14 cellular contexts compared by ENCODE assay signal in genomic region chr1:215407575-215407974, GRCh38.
A peak's percentile ranks its signal among the peaks of the same experiment; 100 is the strongest.
DNase-seq lines count a peak whose midpoint lies in the region; ATAC-seq and TF ChIP-seq lines count a peak whose summit lies in the region.
"Had no signal": no experiment of that assay in that cellular context is flagged by ENCODE, and none has a peak within 500 bp of the region (broad histone marks: within the 10 kb centered on the region; RNA-seq: fewer than 3 reads in every experiment).

No MANE protein-coding gene starts in this region.

- dilution Hi-C loops in mammary epithelial cell (cut with HindIII; ENCODE audit: low sequenced_read_pairs) = no loop called here

- TF ChIP-seq EP300 in sigmoid colon (IDR thresholded peaks at IDR 0.05) = no peak

- 12 to 27% methylated on average over 2 of the region's 2 CpGs for WGBS in sigmoid colon, 2 donors
- 83% methylated on average over 2 of the region's 2 CpGs for WGBS in mammary epithelial cell (ENCODE audit: low coverage, missing lambda C conversion rate)

- H4K20me1 ChIP-seq in fibroblast of lung (ENCODE audit: control insufficient read depth, extremely low read depth, insufficient read depth, low read length) (no peaks in the 10 kb centered on the region), mammary epithelial cell (ENCODE audit: insufficient read depth, low read length) (no peaks in the 10 kb centered on the region)

- no peaks in the 10 kb centered on the region for H3K36me3 ChIP-seq in fibroblast of lung (ENCODE audit: control insufficient read depth, insufficient read depth, low read length)
- H3K36me3 ChIP-seq in sigmoid colon = no peaks in the 10 kb centered on the region
- H3K36me3 ChIP-seq in mammary epithelial cell (ENCODE audit: insufficient read depth, low read length) = no peaks in the 10 kb centered on the region
- H3K36me3 ChIP-seq: HAP-1 had no signal

- CTCF ChIA-PET in mammary epithelial cell (lab: Charles Lee; ENCODE audit: low non-redundant PET) = no interaction called here

- H2AFZ ChIP-seq in fibroblast of lung (ENCODE audit: low read length) (no peak overlapping the region), mammary epithelial cell (ENCODE audit: low read depth, low read length) (no peak overlapping the region)

- H3K9ac ChIP-seq in fibroblast of lung (ENCODE audit: insufficient read depth, low read length) (no peak overlapping the region), mammary epithelial cell (ENCODE audit: insufficient read depth, low read length) (no peak overlapping the region)

- intact Hi-C loops in sciatic nerve (cut with DNase I) = no loop called here
- intact Hi-C loops in sigmoid colon (cut with DNase I) = no loop called here
- intact Hi-C loops in mammary epithelial cell (cut with micrococcal nuclease) = no loop called here

- H3K27ac ChIP-seq in fibroblast of lung (ENCODE audit: insufficient read depth, low read length) (no peak overlapping the region), sigmoid colon (no peak overlapping the region), mammary epithelial cell (ENCODE audit: insufficient read depth, low read depth, low read length) (no peak overlapping the region)

- H3K4me2 ChIP-seq in fibroblast of lung (ENCODE audit: extremely low read depth, insufficient read depth, low read length) = no peak overlapping the region
- H3K4me2 ChIP-seq in mammary epithelial cell (ENCODE audit: insufficient read depth, low read depth, low read length) = no peak overlapping the region

- H3K27me3 ChIP-seq in fibroblast of lung (ENCODE audit: control insufficient read depth, insufficient read depth, low read length) (no peaks in the 10 kb centered on the region), sigmoid colon (no peaks in the 10 kb centered on the region), mammary epithelial cell (ENCODE audit: insufficient read depth, low read length) (no peaks in the 10 kb centered on the region)

- DNase-seq in AG10803 (ENCODE audit: low read depth) = peak; percentile 27
- DNase-seq in NCI-H226 = peak; percentile 1
- DNase-seq in fibroblast of lung (ENCODE audit: low read depth in 2 of 2) = peak; percentile 47 to 51
- no peak for DNase-seq in sciatic nerve (ENCODE audit: low spot score)
- no peak for DNase-seq in sigmoid colon
- DNase-seq in NCI-H2196 treated with DMSO at 0.1 percent for 48 hours (lab: John Stamatoyannopoulos, UW; ENCODE audit: unreplicated experiment) = no peak
- no peak for DNase-seq in DMS114 treated with DMSO at 0.1 percent for 48 hours (lab: John Stamatoyannopoulos, UW; ENCODE audit: unreplicated experiment)
- no peak for DNase-seq in mammary epithelial cell
- DNase-seq: DMS 273 treated with DMSO at 0.1 percent for 48 hours, NCI-H1417 treated with DMSO at 0.1 percent for 48 hours, NCI-H1930, NCI-H2171, NCI-H510A had no signal

- no peak overlapping the region for H3K4me3 ChIP-seq in AG10803 (ENCODE audit: low read length)
- H3K4me3 ChIP-seq in fibroblast of lung (replicated peaks in 1 of 4; ENCODE audit: control extremely low read depth in 1 of 4, insufficient read depth in 1 of 4, low read depth in 3 of 4, low read length in 4 of 4) = no peak overlapping the region
- H3K4me3 ChIP-seq in sigmoid colon = no peak overlapping the region
- no peak overlapping the region for H3K4me3 ChIP-seq in mammary epithelial cell (replicated peaks in 1 of 3; ENCODE audit: insufficient read depth in 1 of 3, low read depth in 2 of 3, low read length in 3 of 3)
- H3K4me3 ChIP-seq: HAP-1 had no signal

- TF ChIP-seq CTCF in AG10803 (conservative IDR thresholded peaks at IDR 0.05; ENCODE audit: low read length) = no peak
- TF ChIP-seq CTCF in fibroblast of lung (conservative IDR thresholded peaks at IDR 0.05 in 1 of 2, IDR thresholded peaks at IDR 0.05 in 1 of 2; ENCODE audit: low read depth in 1 of 2, low read length in 2 of 2) = no peak
- no peak for TF ChIP-seq CTCF in sigmoid colon (IDR thresholded peaks at IDR 0.05)
- TF ChIP-seq CTCF in mammary epithelial cell (conservative IDR thresholded peaks at IDR 0.05 in 1 of 2, IDR thresholded peaks at IDR 0.05 in 1 of 2; ENCODE audit: extremely low read depth in 1 of 2, insufficient read depth in 1 of 2, low read depth in 1 of 2, low read length in 2 of 2) = no peak

- no TSS peak for BruUV-seq in mammary epithelial cell (replicated peaks; lab: Mats Ljungman, UMichigan)

- H3K9me3 ChIP-seq in fibroblast of lung (ENCODE audit: control insufficient read depth, insufficient read depth, low read depth, low read length) (no peaks in the 10 kb centered on the region), sigmoid colon (no peaks in the 10 kb centered on the region), mammary epithelial cell (replicated peaks; ENCODE audit: insufficient read depth, low read length) (no peaks in the 10 kb centered on the region)
- H3K9me3 ChIP-seq: HAP-1 had no signal

- H3K79me2 ChIP-seq in fibroblast of lung (ENCODE audit: control insufficient read depth, insufficient read depth, low read length) = no peaks in the 10 kb centered on the region
- no peaks in the 10 kb centered on the region for H3K79me2 ChIP-seq in mammary epithelial cell (ENCODE audit: insufficient read depth, low read length)

- no peak for TF ChIP-seq POLR2A in sigmoid colon (IDR thresholded peaks at IDR 0.05)

- peak; percentile 66 for ATAC-seq in sciatic nerve

- in situ Hi-C loops in mammary epithelial cell (cut with MboI; ENCODE audit: low sequenced_read_pairs in 2 of 2) = no loop called here

- no peaks in the 10 kb centered on the region for H3K4me1 ChIP-seq in fibroblast of lung (ENCODE audit: control insufficient read depth, extremely low read depth, insufficient read depth, low read length)
- H3K4me1 ChIP-seq in sigmoid colon = no peaks in the 10 kb centered on the region
- H3K4me1 ChIP-seq in mammary epithelial cell (ENCODE audit: insufficient read depth, low read length) = no peaks in the 10 kb centered on the region
- H3K4me1 ChIP-seq: HAP-1 had no signal

Comparison
In these comparisons a context has a peak if more than half of its experiments do, and no peak if none do; other contexts are left out.
1. DNase-seq: peak in AG10803 (single experiment), NCI-H226 (single experiment) and fibroblast of lung (2 of 2); none in sciatic nerve (single experiment), sigmoid colon (single experiment), NCI-H2196 treated with DMSO at 0.1 percent for 48 hours (single experiment), DMS114 treated with DMSO at 0.1 percent for 48 hours (single experiment) and mammary epithelial cell (single experiment).